Comparison of ENCODE assay signal across 25 cellular contexts in the genomic region with DNA sequence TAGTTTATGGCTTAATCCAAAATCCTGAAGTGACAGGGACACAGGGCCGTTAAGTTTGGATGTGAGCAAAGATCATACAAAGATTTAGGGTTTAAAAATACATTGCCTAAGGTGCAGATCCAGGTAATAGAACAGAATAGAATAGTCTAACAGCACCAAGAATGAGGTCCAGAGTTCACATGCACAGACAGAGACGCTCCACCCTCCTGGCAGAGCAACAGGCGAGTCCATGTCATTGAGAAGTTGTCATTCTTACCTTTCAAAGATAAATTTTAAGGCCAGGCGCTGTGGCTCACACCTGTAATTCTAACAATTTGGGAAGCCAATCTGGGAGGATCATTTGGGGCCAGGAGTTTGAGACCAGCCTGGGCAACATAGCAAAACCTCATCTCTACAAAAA.
"Had no signal": no experiment of that assay in that cellular context is flagged by ENCODE, and none has a peak within 500 bp of the region (broad histone marks: within the 10 kb centered on the region; RNA-seq: fewer than 3 reads in every experiment).

No MANE protein-coding gene starts in this region.

- H3K27me3 ChIP-seq: adrenal gland, body of pancreas, colonic mucosa, foreskin keratinocyte, gastrocnemius medialis had no signal

- H3K4me1 ChIP-seq: adrenal gland, body of pancreas, colonic mucosa, foreskin keratinocyte, gastrocnemius medialis had no signal

- H3K36me3 ChIP-seq: adrenal gland, colonic mucosa, gastrocnemius medialis had no signal

- H3K9me3 ChIP-seq: adrenal gland, body of pancreas, colonic mucosa, gastrocnemius medialis had no signal

- H3K4me3 ChIP-seq: adrenal gland, body of pancreas, colonic mucosa, gastrocnemius medialis had no signal

- ATAC-seq: activated CD8-positive, alpha-beta T cell treated with anti-CD3 and anti-CD28 coated beads for 36 hours; activated naive CD8-positive, alpha-beta T cell treated with anti-CD3 and anti-CD28 coated beads, Interleukin-2, amount 50 U/mL, for 24 hours; activated T-cell treated with anti-CD3 and anti-CD28 coated beads, Interleukin-2, amount 50 U/mL, for 4 hours; activated T-helper 17 cell treated with anti-CD3 and anti-CD28 coated beads, Interleukin-2, amount 50 U/mL, for 72 hours; body of pancreas; esophagus mucosa; foreskin keratinocyte; gastrocnemius medialis; WTC11 had no signal

- DNase-seq: activated CD4-positive, alpha-beta T cell treated with anti-CD3 and anti-CD28 coated beads for 48 hours; activated CD4-positive, alpha-beta T cell treated with anti-CD3 and anti-CD28 coated beads, Interleukin-2, amount 50 U/mL, for 1 hour; activated CD4-positive, alpha-beta T cell treated with anti-CD3 and anti-CD28 coated beads, Interleukin-2, amount 50 U/mL, for 48 hours; activated CD8-positive, alpha-beta memory T cell treated with anti-CD3 and anti-CD28 coated beads for 24 hours; activated CD8-positive, alpha-beta T cell treated with anti-CD3 and anti-CD28 coated beads for 36 hours; activated effector memory CD4-positive, alpha-beta T cell treated with Interleukin-2 at 50 U/mL for 16 hours; activated gamma-delta T cell treated with Interleukin-2 at 50 U/mL for 16 hours; activated naive CD4-positive, alpha-beta T cell treated with anti-CD3 and anti-CD28 coated beads for 36 hours; activated naive CD8-positive, alpha-beta T cell treated with anti-CD3 and anti-CD28 coated beads for 36 hours; activated naive CD8-positive, alpha-beta T cell treated with anti-CD3 and anti-CD28 coated beads, Interleukin-2, amount 50 U/mL, for 24 hours; activated T-cell treated with anti-CD3 and anti-CD28 coated beads, Interleukin-2, amount 50 U/mL, for 4 hours; adrenal gland; amygdala; aorta; body of pancreas; central memory CD4-positive, alpha-beta T cell; cerebellar nuclear complex; colonic mucosa; effector CD8-positive, alpha-beta T cell; foreskin keratinocyte; gastrocnemius medialis; T-helper 2 cell had no signal

- H3K27ac ChIP-seq: adrenal gland, body of pancreas, colonic mucosa, foreskin keratinocyte, gastrocnemius medialis had no signal
